In genomic region chr18:48918660-48919415, GRCh38 we compare ENCODE assay signal across 15 cellular contexts. TPM values are rescaled to one million over a fixed set of nuclear protein-coding genes. Genes with fewer than 3 reads are reported as not detected.
DNase-seq lines count a peak whose midpoint lies in the region; ATAC-seq, FAIRE-seq and TF ChIP-seq lines count a peak whose summit lies in the region.
"Had no signal": no experiment of that assay in that cellular context is flagged by ENCODE, and none has a peak within 500 bp of the region (broad histone marks: within the 10 kb centered on the region; RNA-seq: fewer than 3 reads in every experiment).

No MANE protein-coding gene starts in this region.

- H3K4me3 Mint-ChIP-seq in H9, result no peak overlapping the region
- H3K4me3 Mint-ChIP-seq: activated naive CD8-positive, alpha-beta T cell had no signal

- BruUV-seq in HepG2 (replicated peaks; lab: Mats Ljungman, UMichigan), result no TSS peak

- CTCF ChIA-PET in A549 (lab: Yijun Ruan, JAX) (interaction anchor here (0.6 to 2.1 kb wide), 7 partner anchors 11 to 766 kb away, joined by 3 to 6 read pairs (median 4); no protein-coding TSS in a partner anchor), HepG2 (lab: Yijun Ruan, JAX; ENCODE audit: low intra/inter-chr PET ratio, low total read pairs) (no interaction called here)

- no peak overlapping the region for H3T11ph ChIP-seq in H9 (ENCODE audit: low read length)

- WGBS in A549 (ENCODE audit: missing lambda C conversion rate), result 96% methylated on average over 8 of the region's 9 CpGs
- WGBS in H9 (ENCODE audit: extremely low coverage, insufficient read length, low lambda C conversion rate), result no CpG with 5 or more reads among the region's 9 CpGs
- 88% methylated on average over 9 of the region's 9 CpGs for WGBS in HepG2 (ENCODE audit: low lambda C conversion rate)

- H3K4me3 ChIP-seq in A549 (no peak overlapping the region), ascending aorta (no peak overlapping the region), HepG2 (replicated peaks in 1 of 3; ENCODE audit: insufficient read depth in 1 of 3, low read depth in 2 of 3, low read length in 3 of 3) (no peak overlapping the region)
- H3K4me3 ChIP-seq: breast epithelium had no signal

- in situ Hi-C loops in HepG2 (cut with HindIII; ENCODE audit: extremely low pct_ligation_motif_present, low pct_unique_long_range_greater_than_20kb), result no loop called here

- H4K20me1 ChIP-seq in H9 (ENCODE audit: control insufficient read depth, insufficient read depth, insufficient read length), result no peaks in the 10 kb centered on the region
- peaks cover 11% of the 10 kb centered on the region for H4K20me1 ChIP-seq in HepG2 (ENCODE audit: insufficient read depth, low read length)

- TF ChIP-seq EP300 in A549 (IDR thresholded peaks at IDR 0.05) (no peak), HepG2 (IDR thresholded peaks at IDR 0.05; ENCODE audit: low read depth in 2 of 2, low read length in 2 of 2) (no peak), HepG2 (CRISPR knock-in tag; IDR thresholded peaks at IDR 0.05; ENCODE audit: borderline replicate concordance) (no peak)

- H3K9ac ChIP-seq in H9 (ENCODE audit: extremely low read depth, insufficient read length, low read length) (no peak overlapping the region), HepG2 (ENCODE audit: insufficient read depth, low read depth, low read length) (no peak overlapping the region)

- intact Hi-C loops in ascending aorta (cut with DNase I) (no loop called here), HepG2 (cut with micrococcal nuclease; ENCODE audit: unreplicated experiment) (no loop called here), left colon (cut with DNase I, micrococcal nuclease) (no loop called here)

- DNase-seq in A549 (ENCODE audit: low read depth in 1 of 2, low spot score in 1 of 2) (no peak), H9 (peak; percentile 27), ascending aorta (ENCODE audit: low spot score in 2 of 2) (peak in 1 of 2 donors; percentile 65), HepG2 (ENCODE audit: low spot score) (no peak), D721Med (ENCODE audit: insufficient read length, low spot score) (no peak), left colon (no peak)
- DNase-seq: NCI-H69; stimulated activated CD4-positive, alpha-beta T cell treated with anti-CD3 and anti-CD28 coated beads, Interleukin-2, amount 100 ng/mL, for 24 hours; SW 1271 had no signal

- peaks cover 15 to 32% (median 25%) of the 10 kb centered on the region in 3 experiments for H3K36me3 Mint-ChIP-seq in H9 (ENCODE audit: insufficient read depth in 1 of 3, low read depth in 3 of 3)

- no peak overlapping the region for H4K5ac ChIP-seq in H9 (ENCODE audit: insufficient read length, low read depth, low read length)

- no peak overlapping the region for H3K23ac ChIP-seq in H9 (ENCODE audit: insufficient read length, low read depth, low read length)

- peaks cover 26 to 33% of the 10 kb centered on the region in 2 experiments for H3K4me1 Mint-ChIP-seq in H9

- H3K4me2 ChIP-seq in A549, result no peak overlapping the region
- H3K4me2 ChIP-seq in H9 (ENCODE audit: insufficient read depth, insufficient read length, low read length), result no peak overlapping the region
- H3K4me2 ChIP-seq in HepG2 (ENCODE audit: low read depth, low read length), result no peak overlapping the region

- TF ChIP-seq POLR2A in A549 (IDR thresholded peaks at IDR 0.05; ENCODE audit: low read length) (no peak), HepG2 (IDR thresholded peaks at IDR 0.05; ENCODE audit: insufficient read depth in 1 of 2, low read depth in 2 of 2, low read length in 2 of 2) (peak in 1 of 2 experiments; percentile 43; a peak in 1 of 4 replicates)

- H2BK20ac ChIP-seq in H9 (ENCODE audit: low read depth, low read length, poor library complexity, severe bottlenecking), result no peak overlapping the region

- no peak overlapping the region for H2BK12ac ChIP-seq in H9 (ENCODE audit: insufficient read length, low read depth, low read length)

- peak in 1 of 2 experiments; percentile 22; a peak in 1 of 5 replicates for TF ChIP-seq RAD21 in A549 (conservative IDR thresholded peaks at IDR 0.05 in 1 of 2, IDR thresholded peaks at IDR 0.05 in 1 of 2)
- no peak; the same call in 1 of the 2 replicates for TF ChIP-seq RAD21 in HepG2 (CRISPR knock-in tag; IDR thresholded peaks at IDR 0.05)

- no peak overlapping the region for H2BK120ac ChIP-seq in H9 (ENCODE audit: low read depth, low read length, poor library complexity, severe bottlenecking)

- H4K91ac ChIP-seq in H9 (ENCODE audit: insufficient read length, low read depth, low read length), result no peak overlapping the region

- H3K79me1 ChIP-seq in H9 (ENCODE audit: insufficient read depth, low read depth, low read length, poor library complexity, severe bottlenecking), result no peaks in the 10 kb centered on the region

- ATAC-seq in A549 (no peak), HepG2 (no peak), HG02970 (IDR thresholded peaks at IDR 0.05; ENCODE audit: low FRiP score, unreplicated experiment) (no peak), HG03571 (IDR thresholded peaks at IDR 0.05; ENCODE audit: unreplicated experiment) (no peak), left colon (no peak)
- ATAC-seq: sciatic nerve had no signal

- POLR2A ChIA-PET in A549 (lab: Yijun Ruan, JAX), result interaction anchor here (1.5 kb wide), 1 partner anchor 11 kb away, joined by 5 read pairs; no protein-coding TSS in a partner anchor
- POLR2A ChIA-PET in HepG2 (lab: Yijun Ruan, JAX), result no interaction called here

- H2BK15ac ChIP-seq in H9 (ENCODE audit: low read depth, low read length), result no peak overlapping the region

- H3K4ac ChIP-seq in H9 (ENCODE audit: low read depth, low read length), result no peak overlapping the region

- TF ChIP-seq CTCF in A549 (IDR thresholded peaks at IDR 0.05), result no peak
- no peak for TF ChIP-seq CTCF in H9 (conservative IDR thresholded peaks at IDR 0.05)
- TF ChIP-seq CTCF in ascending aorta (IDR thresholded peaks at IDR 0.05), result no peak
- TF ChIP-seq CTCF in HepG2 (CRISPR knock-in tag; IDR thresholded peaks at IDR 0.05), result no peak
- no peak for TF ChIP-seq CTCF in D721Med (IDR thresholded peaks at IDR 0.05; ENCODE audit: insufficient read depth, missing control alignments)

- H4K8ac ChIP-seq in H9 (replicated peaks; ENCODE audit: insufficient read length, low read depth, low read length), result no peak overlapping the region

- H3K27ac Mint-ChIP-seq in H9, result no peak overlapping the region
- H3K27ac Mint-ChIP-seq: activated naive CD8-positive, alpha-beta T cell had no signal

- H3K79me2 ChIP-seq in H9 (ENCODE audit: insufficient read depth, low read length), result peaks cover 6% of the 10 kb centered on the region; the same call in 1 of the 2 replicates
- peaks cover 18% of the 10 kb centered on the region for H3K79me2 ChIP-seq in HepG2 (ENCODE audit: insufficient read depth, low read length)

- H3K23me2 ChIP-seq in H9 (ENCODE audit: insufficient read length, low read depth, low read length, poor library complexity, severe bottlenecking), result no peaks in the 10 kb centered on the region

- H3K4me1 ChIP-seq in A549, result peaks cover 61% of the 10 kb centered on the region
- H3K4me1 ChIP-seq in H9 (ENCODE audit: insufficient read depth, low read length), result peaks cover 4% of the 10 kb centered on the region
- H3K4me1 ChIP-seq in ascending aorta, result peaks cover 26 to 52% of the 10 kb centered on the region in 2 donors
- peaks cover 24% of the 10 kb centered on the region for H3K4me1 ChIP-seq in HepG2 (ENCODE audit: insufficient read depth, low read length)

- H3K27ac ChIP-seq in A549, result peak overlapping the region in 1 of 2 experiments; percentile 42; a peak in 2 of 6 replicates
- H3K27ac ChIP-seq in H9 (ENCODE audit: insufficient read length, low read depth, low read length), result no peak overlapping the region
- peak overlapping the region; percentile 11 to 27 for H3K27ac ChIP-seq in ascending aorta
- no peak overlapping the region for H3K27ac ChIP-seq in HepG2 (ENCODE audit: extremely low read length, insufficient read depth, low read length)
- H3K27ac ChIP-seq: breast epithelium had no signal

- H3K36me3 ChIP-seq in ascending aorta (peaks cover 13 to 25% of the 10 kb centered on the region in 2 donors), HepG2 (replicated peaks in 1 of 2; ENCODE audit: control insufficient read depth in 1 of 2, insufficient read depth in 2 of 2, low read length in 2 of 2) (peaks cover 9 to 37% of the 10 kb centered on the region in 2 experiments)
- H3K36me3 ChIP-seq: breast epithelium had no signal

- FAIRE-seq in A549 (lab: Jason Lieb, UNC) (no peak), HepG2 (lab: Jason Lieb, UNC) (no peak), D721Med (lab: Jason Lieb, UNC) (no peak)
- FAIRE-seq: urothelium cell line had no signal

- no peak overlapping the region for H3K18ac ChIP-seq in H9 (ENCODE audit: insufficient read length, low read depth, low read length)

- no peaks in the 10 kb centered on the region for H3K9me3 ChIP-seq in A549
- H3K9me3 ChIP-seq in H9 (ENCODE audit: control insufficient read depth, low read depth, low read length), result no peaks in the 10 kb centered on the region
- H3K9me3 ChIP-seq in ascending aorta, result no peaks in the 10 kb centered on the region
- no peaks in the 10 kb centered on the region for H3K9me3 ChIP-seq in HepG2 (ENCODE audit: low read length)
- H3K9me3 ChIP-seq: breast epithelium had no signal

- H3K14ac ChIP-seq in H9 (ENCODE audit: insufficient read depth, low read length), result no peak overlapping the region

- H3K27me3 ChIP-seq in H9 (ENCODE audit: insufficient read depth, low read length) (no peaks in the 10 kb centered on the region), ascending aorta (no peaks in the 10 kb centered on the region), HepG2 (ENCODE audit: control insufficient read depth in 1 of 2, insufficient read depth in 2 of 2, low read length in 2 of 2) (no peaks in the 10 kb centered on the region)
- H3K27me3 ChIP-seq: breast epithelium had no signal

- H2AK5ac ChIP-seq in H9 (ENCODE audit: insufficient read length, low read length), result no peak overlapping the region

- H2AFZ ChIP-seq in H9 (ENCODE audit: low read length) (no peak overlapping the region), HepG2 (ENCODE audit: low read length) (no peak overlapping the region)

- no peak overlapping the region for H2BK5ac ChIP-seq in H9 (ENCODE audit: insufficient read length, low read length)

- no peaks in the 10 kb centered on the region; the same call in 1 of the 2 replicates for H3K27me3 Mint-ChIP-seq in H9 (ENCODE audit: low read depth)
- H3K27me3 Mint-ChIP-seq: activated naive CD8-positive, alpha-beta T cell had no signal

- no peak overlapping the region for H3K56ac ChIP-seq in H9 (ENCODE audit: insufficient read length, low read depth, low read length)

- H3K9me3 Mint-ChIP-seq in H9, result no peaks in the 10 kb centered on the region

RNA-seq across cellular contexts. Expression of gene SMAD7, which starts 31.9 kb away (rescaled TPM):
- polyA plus RNA-seq in A549 (2011; rRNA removed) (18.9 and 19.9 TPM in 2 replicates), A549 (2017; fragmentation: RNase III; extraction: RNeasy Plus Mini Kit Qiagen cat#74134 plus additional on column Dnase treatment) (26.9 to 29.1 TPM (median 29.0 TPM) in 3 replicates), HepG2 (2011; rRNA removed) (15.8 and 17.4 TPM in 2 replicates)
- 38.2 and 48.5 TPM in 2 replicates for polyA plus RNA-seq in A549 (2012; cell fraction: cytosol; rRNA removed)
- polyA plus RNA-seq in A549 (2012; cell fraction: nucleus; rRNA removed), result 76.0 and 84.4 TPM in 2 replicates
- 51.4 and 52.2 TPM in 2 replicates for polyA minus RNA-seq in A549 (2011; rRNA and poly(A)+ RNA removed)
- total RNA-seq in H9 (2021) (27.7 and 29.4 TPM in 2 replicates), ascending aorta (76.5 TPM), HepG2 (2016; rRNA removed; fragmentation: Illumina TruSeq; extraction: Trizol) (18.7 and 24.7 TPM in 2 replicates), left colon (10 to 100 TPM; 36.4 to 50.0 TPM)
- 3.3 TPM in 2 replicates for total RNA-seq in HepG2 (2016; cell fraction: cytosol; rRNA removed; fragmentation: Illumina TruSeq; extraction: Trizol; ENCODE audit: low read depth)
- total RNA-seq in HepG2 (2016; cell fraction: insoluble cytoplasmic fraction; rRNA removed; fragmentation: Illumina TruSeq; extraction: Trizol), result 17.7 and 26.0 TPM in 2 replicates
- 12.5 and 14.2 TPM in 2 replicates for total RNA-seq in HepG2 (2016; cell fraction: membrane; rRNA removed; fragmentation: Illumina TruSeq; extraction: Trizol)
- 22.7 and 23.8 TPM in 2 replicates for total RNA-seq in HepG2 (2016; cell fraction: nucleus; rRNA removed; fragmentation: Illumina TruSeq; extraction: Trizol)
- 15.1 and 16.9 TPM in 2 replicates for polyA plus RNA-seq in HepG2 (2011; cell fraction: cytosol; rRNA removed)
- 16.5 and 25.6 TPM in 2 replicates for polyA plus RNA-seq in HepG2 (2011; cell fraction: nucleus; rRNA removed)
- 5.6 and 8.5 TPM in 2 replicates for polyA plus RNA-seq in HepG2 (2012)
- polyA plus RNA-seq in HepG2 (2016; cell fraction: cytosol; fragmentation: Illumina TruSeq; extraction: Trizol; ENCODE audit: low read depth), result 1.4 and 2.1 TPM in 2 replicates
- 15.7 and 17.1 TPM in 2 replicates for polyA plus RNA-seq in HepG2 (2016; cell fraction: insoluble cytoplasmic fraction; fragmentation: Illumina TruSeq; extraction: Trizol; ENCODE audit: low read depth)
- 4.9 TPM in 2 replicates for polyA plus RNA-seq in HepG2 (2016; cell fraction: membrane; fragmentation: Illumina TruSeq; extraction: Trizol; ENCODE audit: low read depth)
- polyA plus RNA-seq in HepG2 (2016; cell fraction: nucleus; fragmentation: Illumina TruSeq; extraction: Trizol; ENCODE audit: insufficient read depth, low read depth), result 40.0 and 43.9 TPM in 2 replicates
- 38.7 and 47.8 TPM in 2 replicates for polyA minus RNA-seq in HepG2 (2011; rRNA and poly(A)+ RNA removed; ENCODE audit: low replicate concordance)
- polyA minus RNA-seq in HepG2 (2011; cell fraction: cytosol; rRNA and poly(A)+ RNA removed), result 11.5 and 17.8 TPM in 2 replicates
- 14.8 and 26.3 TPM in 2 replicates for polyA minus RNA-seq in HepG2 (2011; cell fraction: nucleus; rRNA and poly(A)+ RNA removed)

Comparison
In these comparisons a context has a peak if more than half of its experiments do, and no peak if none do; other contexts are left out.
1. H3K27ac ChIP-seq: peak in ascending aorta (2 of 2); none in H9 (single experiment) and HepG2 (single experiment).
2. Of the 38 proteins assayed by ChIP-seq in both HepG2 and A549: peak only in HepG2: none; only in A549: POLR2AphosphoS2; in both: none; in neither: 35; mixed calls (peak in some experiments, not most) for 2.